ENCODE assay signal across 1 cellular context in the genomic region with DNA sequence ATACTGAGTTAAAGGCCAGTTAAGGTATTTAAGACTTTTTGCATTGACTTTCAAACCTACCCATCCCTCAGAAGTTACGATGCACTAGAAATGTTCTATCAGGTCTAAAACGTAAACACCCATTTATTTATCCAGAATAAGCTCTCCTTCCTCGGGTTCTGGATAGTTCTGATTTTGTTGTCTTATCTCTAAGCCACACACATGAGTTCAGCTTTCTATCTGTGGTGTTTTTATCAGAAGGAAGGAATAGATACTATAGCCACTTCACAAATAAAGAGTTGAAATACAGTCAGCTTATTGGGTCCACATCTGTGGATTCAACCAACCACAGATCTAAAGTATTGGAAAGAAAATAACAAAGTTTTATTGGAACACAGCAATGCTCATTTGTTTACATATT.
TF ChIP-seq lines count a peak whose summit lies in the region.

No MANE protein-coding gene starts in this region.

TF ChIP-seq in K562, 482 proteins besides CTCF, POLR2A, EP300 and RAD21 (continued from another document and continues in another):
- TF ChIP-seq ATF3 (IDR thresholded peaks at IDR 0.05) = no peak
- no peak for TF ChIP-seq ATF3 (CRISPR knock-in tag; conservative IDR thresholded peaks at IDR 0.05)
- TF ChIP-seq MCM2 (IDR thresholded peaks at IDR 0.05; ENCODE audit: low read depth) = no peak
- TF ChIP-seq, protein P1, sequence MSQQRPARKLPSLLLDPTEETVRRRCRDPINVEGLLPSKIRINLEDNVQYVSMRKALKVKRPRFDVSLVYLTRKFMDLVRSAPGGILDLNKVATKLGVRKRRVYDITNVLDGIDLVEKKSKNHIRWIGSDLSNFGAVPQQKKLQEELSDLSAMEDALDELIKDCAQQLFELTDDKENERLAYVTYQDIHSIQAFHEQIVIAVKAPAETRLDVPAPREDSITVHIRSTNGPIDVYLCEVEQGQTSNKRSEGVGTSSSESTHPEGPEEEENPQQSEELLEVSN (IDR thresholded peaks at IDR 0.05; ENCODE audit: borderline replicate concordance in 1 of 2, extremely low read depth in 1 of 2, insufficient read depth in 1 of 2, insufficient read length in 1 of 2, low read depth in 1 of 2, low read length in 1 of 2, poor library complexity in 1 of 2, severe bottlenecking in 1 of 2) = no peak
- no peak for TF ChIP-seq RBM39 (optimal IDR thresholded peaks at IDR 0.05; ENCODE audit: low read depth, low read length)
- no peak for TF ChIP-seq NCOA6 (IDR thresholded peaks at IDR 0.05)
- no peak for TF ChIP-seq NRF1 (conservative IDR thresholded peaks at IDR 0.05 in 1 of 2, IDR thresholded peaks at IDR 0.05 in 1 of 2)
- TF ChIP-seq ARID1B (IDR thresholded peaks at IDR 0.05) = peak; percentile 30
- no peak for TF ChIP-seq IRF1 (CRISPR knock-in tag; IDR thresholded peaks at IDR 0.05; ENCODE audit: borderline replicate concordance)
- TF ChIP-seq CCNT2 (IDR thresholded peaks at IDR 0.05; ENCODE audit: borderline replicate concordance, extremely low read depth, insufficient read length, low read depth, low read length) = peak; percentile 20
- TF ChIP-seq TEAD4 (IDR thresholded peaks at IDR 0.05; ENCODE audit: low read length) = peak; percentile 41; the same call in 1 of the 2 replicates
- TF ChIP-seq TEAD4 (CRISPR knock-in tag; IDR thresholded peaks at IDR 0.05; ENCODE audit: borderline replicate concordance) = no peak
- TF ChIP-seq NCOR1 (IDR thresholded peaks at IDR 0.05) = 0 out of 2 replicates have a peak, but pooled peaks have one; percentile 22
- TF ChIP-seq DDX20 (tag; IDR thresholded peaks at IDR 0.05; ENCODE audit: low read depth) = no peak
- peak; percentile 54; the same call in 1 of the 2 replicates for TF ChIP-seq ZBTB40 (IDR thresholded peaks at IDR 0.05)
- TF ChIP-seq ZBTB40 (CRISPR knock-in tag; IDR thresholded peaks at IDR 0.05) = no peak
- 0 out of 4 replicates have a peak, but pooled peaks of 1 of the 2 experiments have one; percentile 38 for TF ChIP-seq KDM1A (IDR thresholded peaks at IDR 0.05)
- TF ChIP-seq, protein P2, sequence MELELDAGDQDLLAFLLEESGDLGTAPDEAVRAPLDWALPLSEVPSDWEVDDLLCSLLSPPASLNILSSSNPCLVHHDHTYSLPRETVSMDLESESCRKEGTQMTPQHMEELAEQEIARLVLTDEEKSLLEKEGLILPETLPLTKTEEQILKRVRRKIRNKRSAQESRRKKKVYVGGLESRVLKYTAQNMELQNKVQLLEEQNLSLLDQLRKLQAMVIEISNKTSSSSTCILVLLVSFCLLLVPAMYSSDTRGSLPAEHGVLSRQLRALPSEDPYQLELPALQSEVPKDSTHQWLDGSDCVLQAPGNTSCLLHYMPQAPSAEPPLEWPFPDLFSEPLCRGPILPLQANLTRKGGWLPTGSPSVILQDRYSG (tag; conservative IDR thresholded peaks at IDR 0.05; ENCODE audit: low read depth) = no peak
- no peak for TF ChIP-seq CSDE1 (IDR thresholded peaks at IDR 0.05)
- TF ChIP-seq CAMTA2 (CRISPR knock-in tag; conservative IDR thresholded peaks at IDR 0.05) = no peak
- TF ChIP-seq ELK3 (CRISPR knock-in tag; IDR thresholded peaks at IDR 0.05) = no peak
- TF ChIP-seq HNRNPUL1 (IDR thresholded peaks at IDR 0.05; ENCODE audit: low read length) = no peak
- TF ChIP-seq TCF7 (IDR thresholded peaks at IDR 0.05; ENCODE audit: borderline replicate concordance) = no peak
- TF ChIP-seq, protein P3, sequence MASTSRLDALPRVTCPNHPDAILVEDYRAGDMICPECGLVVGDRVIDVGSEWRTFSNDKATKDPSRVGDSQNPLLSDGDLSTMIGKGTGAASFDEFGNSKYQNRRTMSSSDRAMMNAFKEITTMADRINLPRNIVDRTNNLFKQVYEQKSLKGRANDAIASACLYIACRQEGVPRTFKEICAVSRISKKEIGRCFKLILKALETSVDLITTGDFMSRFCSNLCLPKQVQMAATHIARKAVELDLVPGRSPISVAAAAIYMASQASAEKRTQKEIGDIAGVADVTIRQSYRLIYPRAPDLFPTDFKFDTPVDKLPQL (IDR thresholded peaks at IDR 0.05; ENCODE audit: extremely low read depth, insufficient read length) = no peak
- TF ChIP-seq TRIM28 (IDR thresholded peaks at IDR 0.05) = no peak
- no peak for TF ChIP-seq PBX2 (CRISPR knock-in tag; IDR thresholded peaks at IDR 0.05; ENCODE audit: low read depth)
- TF ChIP-seq PBX2 (tag; conservative IDR thresholded peaks at IDR 0.05; ENCODE audit: low read depth) = no peak
- TF ChIP-seq PHF20 (IDR thresholded peaks at IDR 0.05; ENCODE audit: partially characterized antibody) = no peak
- no peak for TF ChIP-seq CEBPG (CRISPR knock-in tag; IDR thresholded peaks at IDR 0.05)
- TF ChIP-seq CEBPG (tag; conservative IDR thresholded peaks at IDR 0.05 in 1 of 2, IDR thresholded peaks at IDR 0.05 in 1 of 2) = no peak
- no peak for TF ChIP-seq NFE2L1 (tag; IDR thresholded peaks at IDR 0.05; ENCODE audit: borderline replicate concordance, low read depth)
- TF ChIP-seq, protein P4, sequence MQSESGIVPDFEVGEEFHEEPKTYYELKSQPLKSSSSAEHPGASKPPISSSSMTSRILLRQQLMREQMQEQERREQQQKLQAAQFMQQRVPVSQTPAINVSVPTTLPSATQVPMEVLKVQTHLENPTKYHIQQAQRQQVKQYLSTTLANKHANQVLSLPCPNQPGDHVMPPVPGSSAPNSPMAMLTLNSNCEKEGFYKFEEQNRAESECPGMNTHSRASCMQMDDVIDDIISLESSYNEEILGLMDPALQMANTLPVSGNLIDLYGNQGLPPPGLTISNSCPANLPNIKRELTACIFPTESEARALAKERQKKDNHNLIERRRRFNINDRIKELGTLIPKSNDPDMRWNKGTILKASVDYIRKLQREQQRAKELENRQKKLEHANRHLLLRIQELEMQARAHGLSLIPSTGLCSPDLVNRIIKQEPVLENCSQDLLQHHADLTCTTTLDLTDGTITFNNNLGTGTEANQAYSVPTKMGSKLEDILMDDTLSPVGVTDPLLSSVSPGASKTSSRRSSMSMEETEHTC (IDR thresholded peaks at IDR 0.05) = no peak
- 0 out of 2 replicates have a peak, but pooled peaks have one; percentile 24 for TF ChIP-seq MTA2 (IDR thresholded peaks at IDR 0.05; ENCODE audit: low read depth)
- no peak for TF ChIP-seq ELF2 (CRISPR knock-in tag; IDR thresholded peaks at IDR 0.05)
- no peak for TF ChIP-seq GTF2F1 (IDR thresholded peaks at IDR 0.05; ENCODE audit: low read depth, low read length)
- TF ChIP-seq FOXA1 (IDR thresholded peaks at IDR 0.05; ENCODE audit: borderline replicate concordance) = no peak
- TF ChIP-seq, protein P5, sequence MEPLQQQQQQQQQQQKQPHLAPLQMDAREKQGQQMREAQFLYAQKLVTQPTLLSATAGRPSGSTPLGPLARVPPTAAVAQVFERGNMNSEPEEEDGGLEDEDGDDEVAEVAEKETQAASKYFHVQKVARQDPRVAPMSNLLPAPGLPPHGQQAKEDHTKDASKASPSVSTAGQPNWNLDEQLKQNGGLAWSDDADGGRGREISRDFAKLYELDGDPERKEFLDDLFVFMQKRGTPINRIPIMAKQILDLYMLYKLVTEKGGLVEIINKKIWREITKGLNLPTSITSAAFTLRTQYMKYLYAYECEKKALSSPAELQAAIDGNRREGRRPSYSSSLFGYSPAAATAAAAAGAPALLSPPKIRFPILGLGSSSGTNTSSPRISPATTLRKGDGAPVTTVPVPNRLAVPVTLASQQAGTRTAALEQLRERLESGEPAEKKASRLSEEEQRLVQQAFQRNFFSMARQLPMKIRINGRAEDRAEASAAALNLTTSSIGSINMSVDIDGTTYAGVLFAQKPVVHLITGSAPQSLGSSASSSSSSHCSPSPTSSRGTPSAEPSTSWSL (CRISPR knock-in tag; IDR thresholded peaks at IDR 0.05; ENCODE audit: borderline replicate concordance) = no peak
- no peak for TF ChIP-seq POLR2H (tag; IDR thresholded peaks at IDR 0.05; ENCODE audit: low read depth)
- no peak for TF ChIP-seq NR3C1 (CRISPR knock-in tag; IDR thresholded peaks at IDR 0.05)
- no peak for TF ChIP-seq ZNF282 (CRISPR knock-in tag; IDR thresholded peaks at IDR 0.05)
